17 cellular contexts compared by ENCODE assay signal in genomic region chr5:91443028-91443427, GRCh38. TPM values are rescaled to one million over a fixed set of nuclear protein-coding genes. Genes with fewer than 3 reads are reported as not detected.
A peak's percentile ranks its signal among the peaks of the same experiment; 100 is the strongest.
DNase-seq lines count a peak whose midpoint lies in the region; ATAC-seq and TF ChIP-seq lines count a peak whose summit lies in the region.
"Had no signal": no experiment of that assay in that cellular context is flagged by ENCODE, and none has a peak within 500 bp of the region (broad histone marks: within the 10 kb centered on the region; RNA-seq: fewer than 3 reads in every experiment).

No MANE protein-coding gene starts in this region.

- no peaks in the 10 kb centered on the region for H3K36me3 ChIP-seq in IMR-90 (ENCODE audit: control insufficient read depth, insufficient read depth, low read length)
- no peaks in the 10 kb centered on the region for H3K36me3 ChIP-seq in brain microvascular endothelial cell (replicated peaks)
- H3K36me3 ChIP-seq: colonic mucosa had no signal

- intact Hi-C loops in IMR-90 (cut with micrococcal nuclease), result no loop called here

- no peaks in the 10 kb centered on the region for H3K4me1 ChIP-seq in IMR-90 (ENCODE audit: control insufficient read depth, insufficient read depth, low read length)
- H3K4me1 ChIP-seq: colonic mucosa had no signal

- TF ChIP-seq RAD21 in IMR-90 (IDR thresholded peaks at IDR 0.05; ENCODE audit: low read length), result no peak

- no peak overlapping the region for H4K5ac ChIP-seq in IMR-90 (ENCODE audit: low read depth, low read length)

- no peak overlapping the region for H2BK20ac ChIP-seq in IMR-90 (ENCODE audit: low read depth, low read length)

- CTCF ChIA-PET in IMR-90 (lab: Yijun Ruan, JAX) (no interaction called here), T-cell (lab: Charles Lee) (no interaction called here)

- POLR2A ChIA-PET in IMR-90 (lab: Charles Lee; ENCODE audit: unreplicated experiment) (no interaction called here), T-cell (lab: Charles Lee) (no interaction called here)

- H3K9me1 ChIP-seq in IMR-90 (ENCODE audit: insufficient read depth, low read length), result no peaks in the 10 kb centered on the region

- H3K27ac ChIP-seq in IMR-90 (ENCODE audit: insufficient read depth, low read length), result no peak overlapping the region
- H3K27ac ChIP-seq in brain microvascular endothelial cell, result no peak overlapping the region
- H3K27ac ChIP-seq: colonic mucosa, KMS-11 had no signal

- H2BK5ac ChIP-seq in IMR-90 (ENCODE audit: low read depth, low read length, poor library complexity, severe bottlenecking), result no peak overlapping the region

- H3K9ac ChIP-seq in IMR-90 (ENCODE audit: low read depth, low read length), result no peak overlapping the region
- H3K9ac ChIP-seq: KMS-11 had no signal

- DNase-seq in AG09319 (ENCODE audit: extremely low read depth, low read depth) (peak; percentile 23), IMR-90 (peak; percentile 69), brain microvascular endothelial cell (peak; percentile 63), kidney glomerular epithelial cell (lab: John Stamatoyannopoulos, UW) (peak; percentile 59), T-cell (no peak), activated T-cell treated with anti-CD3 and anti-CD28 coated beads for 4 hours (no peak)
- DNase-seq in activated T-cell treated with anti-CD3 and anti-CD28 coated beads, Interleukin-2, amount 50 U/mL, for 4 hours, result no peak
- DNase-seq: activated CD8-positive, alpha-beta T cell treated with anti-CD3 and anti-CD28 coated beads for 36 hours; anterior cingulate cortex; Calu3; colonic mucosa; NCI-H446; retina had no signal

- dilution Hi-C loops in IMR-90 (cut with HindIII; ENCODE audit: low sequenced_read_pairs, unreplicated experiment), result no loop called here

- no peaks in the 10 kb centered on the region for H3K27me3 ChIP-seq in IMR-90 (ENCODE audit: control insufficient read depth, insufficient read depth, low read length)
- H3K27me3 ChIP-seq in brain microvascular endothelial cell (replicated peaks), result no peaks in the 10 kb centered on the region
- H3K27me3 ChIP-seq: colonic mucosa had no signal

- peaks cover 2% of the 10 kb centered on the region for H3K4me1 Mint-ChIP-seq in activated T-cell treated with anti-CD3 and anti-CD28 coated beads, Interleukin-2, amount 50 U/mL, for 4 hours (ENCODE audit: low read depth)
- H3K4me1 Mint-ChIP-seq in T-cell, result peaks cover 2 to 7% (median 6%) of the 10 kb centered on the region in 3 donors

- no peak overlapping the region for H4K8ac ChIP-seq in IMR-90 (ENCODE audit: low read depth in 2 of 2, low read length in 2 of 2)

- no peaks in the 10 kb centered on the region for H3K27me3 Mint-ChIP-seq in activated T-cell treated with anti-CD3 and anti-CD28 coated beads, Interleukin-2, amount 50 U/mL, for 4 hours (ENCODE audit: low read depth)
- no peaks in the 10 kb centered on the region for H3K27me3 Mint-ChIP-seq in T-cell
- H3K27me3 Mint-ChIP-seq: activated CD8-positive, alpha-beta T cell treated with anti-CD3 and anti-CD28 coated beads for 36 hours had no signal

- no peak overlapping the region for H2BK120ac ChIP-seq in IMR-90 (ENCODE audit: low read depth, low read length)

- H3K4me3 ChIP-seq in IMR-90 (ENCODE audit: insufficient read depth, low read depth, low read length), result no peak overlapping the region
- no peak overlapping the region for H3K4me3 ChIP-seq in brain microvascular endothelial cell (ENCODE audit: low read depth, low read length)
- H3K4me3 ChIP-seq: colonic mucosa, lung had no signal

- H3K36me3 Mint-ChIP-seq in activated T-cell treated with anti-CD3 and anti-CD28 coated beads, Interleukin-2, amount 50 U/mL, for 4 hours (ENCODE audit: insufficient read depth), result no peaks in the 10 kb centered on the region
- peaks cover 7% of the 10 kb centered on the region for H3K36me3 Mint-ChIP-seq in T-cell

- H2AFZ ChIP-seq in IMR-90 (replicated peaks; ENCODE audit: low read length, poor library complexity), result no peak overlapping the region

- H3K27ac Mint-ChIP-seq in T-cell, result no peak overlapping the region
- H3K27ac Mint-ChIP-seq: activated CD8-positive, alpha-beta T cell treated with anti-CD3 and anti-CD28 coated beads for 36 hours; activated T-helper 1 cell treated with anti-CD3 and anti-CD28 coated beads, Interleukin-12 subunit alpha, Interleukin-12 subunit beta, Interleukin-2, Interleukin-4 antibody, amounts not matched to agents 30 ng/mL and 10 ng/mL and 1 ng/mL, durations not matched to agents 14 hours and 24 hours and 36 hours had no signal

- H3K23ac ChIP-seq in IMR-90 (ENCODE audit: low read depth, low read length), result no peak overlapping the region

- H3K79me1 ChIP-seq in IMR-90 (ENCODE audit: low read depth in 1 of 2, low read length in 2 of 2), result no peaks in the 10 kb centered on the region

- H4K20me1 ChIP-seq in IMR-90 (ENCODE audit: insufficient read depth, low read length), result no peaks in the 10 kb centered on the region

- no TSS peak for BruUV-seq in IMR-90 (replicated peaks; lab: Mats Ljungman, UMichigan)

- H3K9me3 ChIP-seq in IMR-90 (ENCODE audit: control insufficient read depth, insufficient read depth, low read length), result no peaks in the 10 kb centered on the region
- H3K9me3 ChIP-seq: colonic mucosa had no signal

- H3K18ac ChIP-seq in IMR-90 (ENCODE audit: low read depth, low read length), result no peak overlapping the region

- in situ Hi-C loops in IMR-90 (cut with MboI; ENCODE audit: low sequenced_read_pairs) (no loop called here), brain microvascular endothelial cell (cut with HindIII; ENCODE audit: low pct_ligation_motif_present, low sequenced_read_pairs) (no loop called here)

- H2AK5ac ChIP-seq in IMR-90 (ENCODE audit: low read depth, low read length), result no peak overlapping the region

- H3K4me3 Mint-ChIP-seq in activated T-cell treated with anti-CD3 and anti-CD28 coated beads, Interleukin-2, amount 50 U/mL, for 4 hours, result no peak overlapping the region
- H3K4me3 Mint-ChIP-seq in T-cell, result no peak overlapping the region
- H3K4me3 Mint-ChIP-seq: activated CD8-positive, alpha-beta T cell treated with anti-CD3 and anti-CD28 coated beads for 36 hours; activated T-helper 1 cell treated with anti-CD3 and anti-CD28 coated beads, Interleukin-12 subunit alpha, Interleukin-12 subunit beta, Interleukin-2, Interleukin-4 antibody, amounts not matched to agents 30 ng/mL and 10 ng/mL and 1 ng/mL, durations not matched to agents 14 hours and 24 hours and 36 hours had no signal

- no CpG with 5 or more reads among the region's 1 CpG for whole genome bisulfite sequencing in IMR-90 (ENCODE audit: extremely low coverage in 2 of 2, insufficient read length in 1 of 2), 2 experiments

- no peak overlapping the region for H3K4me2 ChIP-seq in IMR-90 (ENCODE audit: low read depth, low read length)
- H3K4me2 ChIP-seq: KMS-11 had no signal

- no peak overlapping the region for H2BK15ac ChIP-seq in IMR-90 (ENCODE audit: low read depth, low read length)

- H3K4ac ChIP-seq in IMR-90 (ENCODE audit: low read depth, low read length), result no peak overlapping the region

- peaks cover 2% of the 10 kb centered on the region for H3K9me3 Mint-ChIP-seq in activated T-cell treated with anti-CD3 and anti-CD28 coated beads, Interleukin-2, amount 50 U/mL, for 4 hours
- peaks cover 0 to 2% (median 2%) of the 10 kb centered on the region in 3 donors for H3K9me3 Mint-ChIP-seq in T-cell
- H3K9me3 Mint-ChIP-seq: activated T-helper 1 cell treated with anti-CD3 and anti-CD28 coated beads, Interleukin-12 subunit alpha, Interleukin-12 subunit beta, Interleukin-2, Interleukin-4 antibody, amounts not matched to agents 30 ng/mL and 10 ng/mL and 1 ng/mL, durations not matched to agents 14 hours and 24 hours and 36 hours had no signal

- TF ChIP-seq POLR2A in IMR-90 (IDR thresholded peaks at IDR 0.05; ENCODE audit: low read depth, low read length), result no peak

- ATAC-seq in IMR-90 (ENCODE audit: low read depth) (peak; percentile 44), T-cell (replicated peaks in 1 of 4) (no peak), GM21381 (IDR thresholded peaks at IDR 0.05; ENCODE audit: unreplicated experiment) (no peak)
- no peak for ATAC-seq in activated T-cell treated with anti-CD3 and anti-CD28 coated beads, Interleukin-2, amount 50 U/mL, for 4 hours
- ATAC-seq: activated CD8-positive, alpha-beta T cell treated with anti-CD3 and anti-CD28 coated beads for 36 hours had no signal

- H3K56ac ChIP-seq in IMR-90 (ENCODE audit: extremely low read depth, insufficient read depth, low read length), result no peak overlapping the region

- no peak overlapping the region for H2AK9ac ChIP-seq in IMR-90 (replicated peaks; ENCODE audit: low read depth, low read length, poor library complexity)

- H4K91ac ChIP-seq in IMR-90 (ENCODE audit: insufficient read depth, low read depth, low read length), result no peak overlapping the region

- TF ChIP-seq CTCF in AG09319 (IDR thresholded peaks at IDR 0.05; ENCODE audit: low read depth, low read length) (no peak), IMR-90 (conservative IDR thresholded peaks at IDR 0.05; ENCODE audit: low read depth, low read length) (no peak), brain microvascular endothelial cell (IDR thresholded peaks at IDR 0.05; ENCODE audit: low read depth, low read length, missing control alignments) (no peak)

- no peak overlapping the region for H3K14ac ChIP-seq in IMR-90 (replicated peaks; ENCODE audit: low read depth, low read length)

TF ChIP-seq in IMR-90, 13 proteins besides CTCF, POLR2A, EP300 and RAD21:
- no peak for TF ChIP-seq SMC3 (IDR thresholded peaks at IDR 0.05; ENCODE audit: low read depth, low read length)
- TF ChIP-seq CEBPB (IDR thresholded peaks at IDR 0.05; ENCODE audit: low read depth, low read length), result no peak
- TF ChIP-seq CHD1 (IDR thresholded peaks at IDR 0.05; ENCODE audit: low read depth, low read length), result no peak
- TF ChIP-seq, protein P1, sequence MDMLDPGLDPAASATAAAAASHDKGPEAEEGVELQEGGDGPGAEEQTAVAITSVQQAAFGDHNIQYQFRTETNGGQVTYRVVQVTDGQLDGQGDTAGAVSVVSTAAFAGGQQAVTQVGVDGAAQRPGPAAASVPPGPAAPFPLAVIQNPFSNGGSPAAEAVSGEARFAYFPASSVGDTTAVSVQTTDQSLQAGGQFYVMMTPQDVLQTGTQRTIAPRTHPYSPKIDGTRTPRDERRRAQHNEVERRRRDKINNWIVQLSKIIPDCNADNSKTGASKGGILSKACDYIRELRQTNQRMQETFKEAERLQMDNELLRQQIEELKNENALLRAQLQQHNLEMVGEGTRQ (IDR thresholded peaks at IDR 0.05; ENCODE audit: low read depth, low read length), result no peak
- no peak for TF ChIP-seq MAZ (IDR thresholded peaks at IDR 0.05; ENCODE audit: borderline replicate concordance, low read depth, low read length)
- TF ChIP-seq RFX5 (IDR thresholded peaks at IDR 0.05; ENCODE audit: low read depth, low read length), result no peak
TF ChIP-seq in IMR-90: peak in this region for 0.

RNA-seq across cellular contexts. Expression of gene ARRDC3, which starts 59.9 kb away (rescaled TPM):
- total RNA-seq in IMR-90 (2012; rRNA removed) (82.2 and 86.7 TPM in 2 replicates), T-cell (100 to 1,000 TPM; 107 to 219 (median 127) TPM)
- 4.8 and 19.3 TPM in 2 replicates for polyA plus RNA-seq in IMR-90 (2012; rRNA removed)
- polyA plus RNA-seq in IMR-90 (2012; cell fraction: cytosol; rRNA removed), result 1.5 and 2.1 TPM in 2 replicates
- polyA plus RNA-seq in IMR-90 (2012; cell fraction: nucleus; rRNA removed; ENCODE audit: low replicate concordance), result 2.7 and 46.8 TPM in 2 replicates
- 10 to 100 TPM; 14.5 to 30.2 (median 24.1) TPM for total RNA-seq in activated T-cell treated with anti-CD3 and anti-CD28 coated beads, Interleukin-2, amount 50 U/mL, for 4 hours

Comparison
In these comparisons a context has a peak if more than half of its experiments do, and no peak if none do; other contexts are left out.
1. DNase-seq: peak in AG09319 (single experiment), IMR-90 (single experiment), brain microvascular endothelial cell (single experiment) and kidney glomerular epithelial cell (single experiment); none in activated T-cell treated with anti-CD3 and anti-CD28 coated beads, Interleukin-2, amount 50 U/mL, for 4 hours (single experiment), T-cell (0 of 34) and activated T-cell treated with anti-CD3 and anti-CD28 coated beads for 4 hours (single experiment).